In genomic region chr20:58905236-58905635, GRCh38 we compare ENCODE assay signal across 22 cellular contexts. TPM values are rescaled to one million over a fixed set of nuclear protein-coding genes. Genes with fewer than 3 reads are reported as not detected.
DNase-seq lines count a peak whose midpoint lies in the region; ATAC-seq and TF ChIP-seq lines count a peak whose summit lies in the region.
"Had no signal": no experiment of that assay in that cellular context is flagged by ENCODE, and none has a peak within 500 bp of the region (broad histone marks: within the 10 kb centered on the region; RNA-seq: fewer than 3 reads in every experiment).

No MANE protein-coding gene starts in this region.

- no peaks in the 10 kb centered on the region for H3K9me3 Mint-ChIP-seq in activated naive CD4-positive, alpha-beta T cell treated with anti-CD3 and anti-CD28 coated beads for 36 hours
- H3K9me3 Mint-ChIP-seq in activated naive CD4-positive, alpha-beta T cell treated with anti-CD3 and anti-CD28 coated beads, Interleukin-2, amount 50 U/mL, for 72 hours: no peaks in the 10 kb centered on the region
- H3K9me3 Mint-ChIP-seq: activated CD4-positive, alpha-beta memory T cell treated with anti-CD3 and anti-CD28 coated beads, Interleukin-2, amount 10 ng/mL, durations not matched to agents 7 days and 5 days; activated T-helper 17 cell treated with anti-CD3 and anti-CD28 coated beads, Interleukin-2, amount 50 U/mL, for 72 hours; GM23338; naive thymus-derived CD4-positive, alpha-beta T cell had no signal

- H4K20me1 ChIP-seq in OCI-LY7 (ENCODE audit: insufficient read depth, low read length): no peaks in the 10 kb centered on the region

- H3K79me2 ChIP-seq in OCI-LY7 (ENCODE audit: insufficient read depth, low read depth, low read length): peaks cover 68% of the 10 kb centered on the region

- H3K27ac ChIP-seq in OCI-LY7 (ENCODE audit: low read depth, low read length, poor library complexity, severe bottlenecking): peak overlapping the region; percentile 98
- peak overlapping the region in 3 of 4 donors; percentile 13 to 82 (median 35) for H3K27ac ChIP-seq in esophagus muscularis mucosa (replicated peaks in 1 of 4)
- H3K27ac ChIP-seq in thyroid gland: peak overlapping the region in 2 of 3 donors; percentile 45 to 77
- H3K27ac ChIP-seq: coronary artery, upper lobe of right lung had no signal

- H3K27me3 ChIP-seq in esophagus muscularis mucosa (no peaks in the 10 kb centered on the region), thyroid gland (no peaks in the 10 kb centered on the region)
- H3K27me3 ChIP-seq: upper lobe of right lung had no signal

- no peak overlapping the region for H3K4me3 Mint-ChIP-seq in activated naive CD4-positive, alpha-beta T cell treated with anti-CD3 and anti-CD28 coated beads for 36 hours
- H3K4me3 Mint-ChIP-seq: activated CD4-positive, alpha-beta memory T cell treated with anti-CD3 and anti-CD28 coated beads, Interleukin-2, amount 10 ng/mL, durations not matched to agents 7 days and 5 days; activated T-helper 17 cell treated with anti-CD3 and anti-CD28 coated beads, Interleukin-2, amount 50 U/mL, for 72 hours; GM23338 had no signal

- H3K9me2 ChIP-seq in OCI-LY7 (ENCODE audit: insufficient read depth, low read length): no peaks in the 10 kb centered on the region

- DNase-seq in activated naive CD4-positive, alpha-beta T cell treated with anti-CD3 and anti-CD28 coated beads for 36 hours: no peak
- DNase-seq in activated naive CD4-positive, alpha-beta T cell treated with anti-CD3 and anti-CD28 coated beads, Interleukin-2, amount 50 U/mL, for 72 hours (ENCODE audit: low spot score in 2 of 2): no peak
- DNase-seq in OCI-LY7 (ENCODE audit: low spot score) (no peak), esophagus muscularis mucosa (ENCODE audit: extremely low spot score) (no peak), thyroid gland (peak; percentile 24 to 31), HuH-7.5 (ENCODE audit: low spot score) (no peak), DMS53 (lab: John Stamatoyannopoulos, UW) (no peak)
- DNase-seq: activated CD4-positive, alpha-beta memory T cell treated with anti-CD3 and anti-CD28 coated beads, Interleukin-2, amount 10 ng/mL, durations not matched to agents 7 days and 5 days; MV-4-11; naive thymus-derived CD4-positive, alpha-beta T cell; NCI-H2081; NCI-H526 treated with DMSO at 0.1 percent for 48 hours; PC-3; stimulated activated naive CD4-positive, alpha-beta T cell treated with Interleukin-2 at 50 U/mL for 16 hours; upper lobe of right lung had no signal

- CTCF ChIA-PET in activated naive CD4-positive, alpha-beta T cell treated with anti-CD3 and anti-CD28 coated beads for 36 hours (lab: Charles Lee): no interaction called here
- CTCF ChIA-PET in OCI-LY7 (lab: Charles Lee; ENCODE audit: unreplicated experiment): no interaction called here

- TF ChIP-seq CTCF in OCI-LY7 (conservative IDR thresholded peaks at IDR 0.05; ENCODE audit: low read length) (no peak), esophagus muscularis mucosa (IDR thresholded peaks at IDR 0.05) (no peak), thyroid gland (IDR thresholded peaks at IDR 0.05) (no peak)

- no peak overlapping the region for H2AFZ ChIP-seq in OCI-LY7 (ENCODE audit: low read length)
- H2AFZ ChIP-seq: GM23338 had no signal

- no peak for ATAC-seq in activated naive CD4-positive, alpha-beta T cell treated with anti-CD3 and anti-CD28 coated beads, Interleukin-2, amount 50 U/mL, for 72 hours
- ATAC-seq in HG02763 (IDR thresholded peaks at IDR 0.05; ENCODE audit: unreplicated experiment): no peak
- ATAC-seq: activated T-helper 17 cell treated with anti-CD3 and anti-CD28 coated beads, Interleukin-2, amount 50 U/mL, for 72 hours; GM23338; naive thymus-derived CD4-positive, alpha-beta T cell; PC-3; upper lobe of right lung had no signal

- intact Hi-C loops in activated naive CD4-positive, alpha-beta T cell treated with anti-CD3 and anti-CD28 coated beads for 36 hours (cut with micrococcal nuclease): loop anchor here (5.0 kb wide), 2 partner anchors 77 to 127 kb away; partner anchors contain the start of genes ATP5F1E and NELFCD
- intact Hi-C loops in OCI-LY7 (cut with micrococcal nuclease; ENCODE audit: unreplicated experiment) (loop anchor here (5.0 kb wide), 1 partner anchor 127 kb away; the partner anchor contains the start of gene ATP5F1E), esophagus muscularis mucosa (cut with DNase I) (no loop called here), thyroid gland (cut with DNase I) (no loop called here)

- no peak overlapping the region for H3K4me2 ChIP-seq in OCI-LY7 (ENCODE audit: low read length)
- H3K4me2 ChIP-seq: GM23338 had no signal

- H3K4me1 Mint-ChIP-seq in activated naive CD4-positive, alpha-beta T cell treated with anti-CD3 and anti-CD28 coated beads for 36 hours (ENCODE audit: low read depth): peaks cover 48% of the 10 kb centered on the region

- H3K27ac Mint-ChIP-seq in activated naive CD4-positive, alpha-beta T cell treated with anti-CD3 and anti-CD28 coated beads for 36 hours: peak overlapping the region; percentile 20
- H3K27ac Mint-ChIP-seq in activated naive CD4-positive, alpha-beta T cell treated with anti-CD3 and anti-CD28 coated beads, Interleukin-2, amount 50 U/mL, for 72 hours: no peak overlapping the region
- H3K27ac Mint-ChIP-seq: activated CD4-positive, alpha-beta memory T cell treated with anti-CD3 and anti-CD28 coated beads, Interleukin-2, amount 10 ng/mL, durations not matched to agents 7 days and 5 days; activated T-helper 17 cell treated with anti-CD3 and anti-CD28 coated beads, Interleukin-2, amount 50 U/mL, for 72 hours; GM23338 had no signal

- H3K9me3 ChIP-seq in OCI-LY7 (ENCODE audit: low read length): no peaks in the 10 kb centered on the region
- H3K9me3 ChIP-seq in esophagus muscularis mucosa: no peaks in the 10 kb centered on the region
- no peaks in the 10 kb centered on the region for H3K9me3 ChIP-seq in thyroid gland
- H3K9me3 ChIP-seq: Caco-2, upper lobe of right lung had no signal

- no peak for TF ChIP-seq POLR2A in esophagus muscularis mucosa (IDR thresholded peaks at IDR 0.05; ENCODE audit: low read depth)
- no peak for TF ChIP-seq POLR2A in thyroid gland (IDR thresholded peaks at IDR 0.05)

- WGBS in esophagus muscularis mucosa: 51% methylated on average over 6 of the region's 6 CpGs
- 69 to 80% methylated on average over 6 of the region's 6 CpGs for WGBS in thyroid gland, 2 donors

- H3K36me3 ChIP-seq in OCI-LY7 (ENCODE audit: insufficient read depth, low read length): peaks cover 95% of the 10 kb centered on the region
- peaks cover 37 to 64% (median 52%) of the 10 kb centered on the region in 4 donors for H3K36me3 ChIP-seq in esophagus muscularis mucosa
- peaks cover 56 to 68% of the 10 kb centered on the region in 2 donors for H3K36me3 ChIP-seq in thyroid gland

- BruUV-seq in OCI-LY7 (replicated peaks; lab: Mats Ljungman, UMichigan): no TSS peak

- no peak for TF ChIP-seq EP300 in esophagus muscularis mucosa (IDR thresholded peaks at IDR 0.05)

- POLR2A ChIA-PET in OCI-LY7 (lab: Charles Lee): interaction anchor here (0.7 to 1.7 kb wide), 2 partner anchors 8 to 104 kb away, joined by 4 to 5 read pairs; no protein-coding TSS in a partner anchor

- peaks cover 65% of the 10 kb centered on the region for H3K36me3 Mint-ChIP-seq in activated naive CD4-positive, alpha-beta T cell treated with anti-CD3 and anti-CD28 coated beads for 36 hours (ENCODE audit: low read depth)
- H3K36me3 Mint-ChIP-seq in activated naive CD4-positive, alpha-beta T cell treated with anti-CD3 and anti-CD28 coated beads, Interleukin-2, amount 50 U/mL, for 72 hours: peaks cover 37 to 57% of the 10 kb centered on the region in 2 donors

- H3K4me1 ChIP-seq in OCI-LY7 (ENCODE audit: insufficient read depth, low read length, poor library complexity, severe bottlenecking) (peaks cover 40% of the 10 kb centered on the region), esophagus muscularis mucosa (peaks cover 72 to 90% (median 80%) of the 10 kb centered on the region in 4 donors), thyroid gland (peaks cover 33 to 66% of the 10 kb centered on the region in 2 donors)
- H3K4me1 ChIP-seq: Caco-2 had no signal

- no peaks in the 10 kb centered on the region for H3K27me3 Mint-ChIP-seq in activated naive CD4-positive, alpha-beta T cell treated with anti-CD3 and anti-CD28 coated beads for 36 hours (ENCODE audit: low read depth)
- H3K27me3 Mint-ChIP-seq: activated CD4-positive, alpha-beta memory T cell treated with anti-CD3 and anti-CD28 coated beads, Interleukin-2, amount 10 ng/mL, durations not matched to agents 7 days and 5 days; activated T-helper 17 cell treated with anti-CD3 and anti-CD28 coated beads, Interleukin-2, amount 50 U/mL, for 72 hours; naive thymus-derived CD4-positive, alpha-beta T cell had no signal

- H3K4me3 ChIP-seq in OCI-LY7 (ENCODE audit: low read depth, low read length, poor library complexity, severe bottlenecking) (no peak overlapping the region), esophagus muscularis mucosa (no peak overlapping the region), thyroid gland (replicated peaks in 1 of 3) (no peak overlapping the region)
- H3K4me3 ChIP-seq: coronary artery, GM23338, upper lobe of right lung had no signal

RNA-seq across cellular contexts. Expression of gene GNAS, which starts 52.7 kb away (rescaled TPM):
- total RNA-seq in activated naive CD4-positive, alpha-beta T cell treated with anti-CD3 and anti-CD28 coated beads for 36 hours: 100 to 1,000 TPM; 770 to 802 TPM
- 100 to 1,000 TPM; 624 to 863 TPM for total RNA-seq in activated naive CD4-positive, alpha-beta T cell treated with anti-CD3 and anti-CD28 coated beads, Interleukin-2, amount 50 U/mL, for 72 hours
- 546 and 638 TPM in 2 replicates for total RNA-seq in OCI-LY7 (2014; rRNA removed; shearing (Covaris generic))
- total RNA-seq in OCI-LY7 (2022): 913 and 950 TPM in 2 replicates
- 100 to 1,000 TPM; 679 to 875 (median 782) TPM for total RNA-seq in esophagus muscularis mucosa
- 1,000 to 10,000 TPM; 2,457 to 5,038 (median 3,494) TPM for total RNA-seq in thyroid gland

RNA-seq across cellular contexts. Expression of gene GNAS-AS1, which starts 54.5 kb away (rescaled TPM):
- total RNA-seq in activated naive CD4-positive, alpha-beta T cell treated with anti-CD3 and anti-CD28 coated beads for 36 hours: 1 to 10 TPM; 1.6 to 1.9 TPM
- total RNA-seq in activated naive CD4-positive, alpha-beta T cell treated with anti-CD3 and anti-CD28 coated beads, Interleukin-2, amount 50 U/mL, for 72 hours: 1 to 10 TPM; 3.0 to 3.4 TPM
- total RNA-seq in OCI-LY7 (2014; rRNA removed; shearing (Covaris generic)): 6.5 and 7.7 TPM in 2 replicates
- total RNA-seq in OCI-LY7 (2022): 11.6 and 11.7 TPM in 2 replicates
- under 1 TPM in 3 of 4 donors, not detected in 1; 0.13 to 0.42 (median 0.23) TPM for total RNA-seq in esophagus muscularis mucosa
- total RNA-seq in thyroid gland: 1 to 10 TPM in 2 of 4 donors, under 1 TPM in 2; 0.42 to 1.9 (median 1.1) TPM
- total RNA-seq: lung microvascular endothelial cell, posterior vena cava had no signal

Comparison
In these comparisons a context has a peak if more than half of its experiments do, and no peak if none do; other contexts are left out.
1. DNase-seq: peak in thyroid gland (2 of 2); none in activated naive CD4-positive, alpha-beta T cell treated with anti-CD3 and anti-CD28 coated beads for 36 hours (single experiment), activated naive CD4-positive, alpha-beta T cell treated with anti-CD3 and anti-CD28 coated beads, Interleukin-2, amount 50 U/mL, for 72 hours (0 of 2), OCI-LY7 (single experiment), esophagus muscularis mucosa (single experiment), HuH-7.5 (single experiment) and DMS53 (single experiment).
2. H3K27ac ChIP-seq: peak in every context shown above with its lines; median percentile 98 in OCI-LY7; 61 in thyroid gland; 35 in esophagus muscularis mucosa.
3. intact Hi-C loops: an anchor here in activated naive CD4-positive, alpha-beta T cell treated with anti-CD3 and anti-CD28 coated beads for 36 hours (5.0 kb wide) and OCI-LY7 (5.0 kb wide); none called in esophagus muscularis mucosa and thyroid gland.